Comparison of ENCODE assay signal across 1 cellular context in genomic region chr19:33463194-33463593, GRCh38.
TF ChIP-seq lines count a peak whose summit lies in the region.

No MANE protein-coding gene starts in this region.

TF ChIP-seq in IMR-90, 13 proteins besides CTCF, POLR2A, EP300 and RAD21:
- TF ChIP-seq CEBPB (IDR thresholded peaks at IDR 0.05; ENCODE audit: low read depth, low read length) (no peak), RCOR1 (IDR thresholded peaks at IDR 0.05; ENCODE audit: insufficient replicate concordance, low read length) (no peak), NFE2L2 (IDR thresholded peaks at IDR 0.05; ENCODE audit: low read depth, low read length) (no peak), CHD1 (IDR thresholded peaks at IDR 0.05; ENCODE audit: low read depth, low read length) (no peak), MAFK (IDR thresholded peaks at IDR 0.05; ENCODE audit: low read depth, low read length) (no peak), FOS (IDR thresholded peaks at IDR 0.05; ENCODE audit: low read depth, low read length) (no peak), MXI1 (IDR thresholded peaks at IDR 0.05; ENCODE audit: borderline replicate concordance, low read depth, low read length) (no peak), RFX5 (IDR thresholded peaks at IDR 0.05; ENCODE audit: low read depth, low read length) (no peak), MAZ (IDR thresholded peaks at IDR 0.05; ENCODE audit: borderline replicate concordance, low read depth, low read length) (no peak), BHLHE40 (IDR thresholded peaks at IDR 0.05; ENCODE audit: low read depth, low read length) (no peak), SMC3 (IDR thresholded peaks at IDR 0.05; ENCODE audit: low read depth, low read length) (no peak)
- TF ChIP-seq, protein P1, sequence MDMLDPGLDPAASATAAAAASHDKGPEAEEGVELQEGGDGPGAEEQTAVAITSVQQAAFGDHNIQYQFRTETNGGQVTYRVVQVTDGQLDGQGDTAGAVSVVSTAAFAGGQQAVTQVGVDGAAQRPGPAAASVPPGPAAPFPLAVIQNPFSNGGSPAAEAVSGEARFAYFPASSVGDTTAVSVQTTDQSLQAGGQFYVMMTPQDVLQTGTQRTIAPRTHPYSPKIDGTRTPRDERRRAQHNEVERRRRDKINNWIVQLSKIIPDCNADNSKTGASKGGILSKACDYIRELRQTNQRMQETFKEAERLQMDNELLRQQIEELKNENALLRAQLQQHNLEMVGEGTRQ (IDR thresholded peaks at IDR 0.05; ENCODE audit: low read depth, low read length): no peak
- TF ChIP-seq, protein P2, sequence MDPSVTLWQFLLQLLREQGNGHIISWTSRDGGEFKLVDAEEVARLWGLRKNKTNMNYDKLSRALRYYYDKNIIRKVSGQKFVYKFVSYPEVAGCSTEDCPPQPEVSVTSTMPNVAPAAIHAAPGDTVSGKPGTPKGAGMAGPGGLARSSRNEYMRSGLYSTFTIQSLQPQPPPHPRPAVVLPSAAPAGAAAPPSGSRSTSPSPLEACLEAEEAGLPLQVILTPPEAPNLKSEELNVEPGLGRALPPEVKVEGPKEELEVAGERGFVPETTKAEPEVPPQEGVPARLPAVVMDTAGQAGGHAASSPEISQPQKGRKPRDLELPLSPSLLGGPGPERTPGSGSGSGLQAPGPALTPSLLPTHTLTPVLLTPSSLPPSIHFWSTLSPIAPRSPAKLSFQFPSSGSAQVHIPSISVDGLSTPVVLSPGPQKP (IDR thresholded peaks at IDR 0.05; ENCODE audit: borderline replicate concordance, low read depth, low read length): no peak
